Comparison of ENCODE assay signal across 1 cellular context in genomic region chr19:39405261-39405912, GRCh38.
TF ChIP-seq lines count a peak whose summit lies in the region.

No MANE protein-coding gene starts in this region.

TF ChIP-seq in H1, 55 proteins besides CTCF, POLR2A, EP300 and RAD21:
- TF ChIP-seq E2F6 (IDR thresholded peaks at IDR 0.05): no peak
- TF ChIP-seq SRF (IDR thresholded peaks at IDR 0.05; ENCODE audit: low read depth, low read length): peak; percentile 78
